ENCODE assay signal across 13 cellular contexts in genomic region chr13:51258612-51259358, GRCh38. TPM values are rescaled to one million over a fixed set of nuclear protein-coding genes. Genes with fewer than 3 reads are reported as not detected.
DNase-seq lines count a peak whose midpoint lies in the region; ATAC-seq and TF ChIP-seq lines count a peak whose summit lies in the region.
"Had no signal": no experiment of that assay in that cellular context is flagged by ENCODE, and none has a peak within 500 bp of the region (broad histone marks: within the 10 kb centered on the region; RNA-seq: fewer than 3 reads in every experiment).

No MANE protein-coding gene starts in this region.

- intact Hi-C loops in dorsolateral prefrontal cortex (cut with DNase I), result no loop called here
- intact Hi-C loops in activated CD4-positive, alpha-beta memory T cell treated with anti-CD3 and anti-CD28 coated beads for 36 hours (cut with micrococcal nuclease), result no loop called here

- H3K79me2 ChIP-seq in GM23338 (replicated peaks; ENCODE audit: insufficient read depth) (peaks cover 62% of the 10 kb centered on the region), osteoblast (ENCODE audit: insufficient read depth, low read length) (no peaks in the 10 kb centered on the region)

- H3K27ac Mint-ChIP-seq in GM23338, result no peak overlapping the region; the same call in none of the 2 replicates
- peak overlapping the region; percentile 16 for H3K27ac Mint-ChIP-seq in nephron progenitor cell
- no peak overlapping the region for H3K27ac Mint-ChIP-seq in activated CD4-positive, alpha-beta memory T cell treated with anti-CD3 and anti-CD28 coated beads for 36 hours

- CTCF ChIA-PET in activated CD4-positive, alpha-beta memory T cell treated with anti-CD3 and anti-CD28 coated beads for 36 hours (lab: Charles Lee), result interaction anchor here (1.0 kb wide), 1 partner anchor 27 kb away, joined by 4 read pairs; no protein-coding TSS in a partner anchor

- H3K27ac ChIP-seq in GM23338 (ENCODE audit: low read depth) (peak overlapping the region; percentile 68), dorsolateral prefrontal cortex (peak overlapping the region in 57 of 59 donors; percentile 2 to 100 (median 68)), osteoblast (ENCODE audit: low read depth, low read length) (no peak overlapping the region)
- H3K27ac ChIP-seq: pancreas, stomach, WERI-Rb-1 had no signal

- no peaks in the 10 kb centered on the region for H3K9me3 ChIP-seq in osteoblast (ENCODE audit: low read depth, low read length)
- H3K9me3 ChIP-seq: pancreas, stomach had no signal

- no peaks in the 10 kb centered on the region for H3K27me3 ChIP-seq in GM23338 (ENCODE audit: insufficient read depth)
- H3K27me3 ChIP-seq in dorsolateral prefrontal cortex, result no peaks in the 10 kb centered on the region
- peaks cover 9% of the 10 kb centered on the region for H3K27me3 ChIP-seq in osteoblast (ENCODE audit: insufficient read depth, low read length)
- H3K27me3 ChIP-seq: pancreas, stomach had no signal

- H3K9me3 Mint-ChIP-seq in GM23338 (no peaks in the 10 kb centered on the region), nephron progenitor cell (no peaks in the 10 kb centered on the region)
- H3K9me3 Mint-ChIP-seq in activated CD4-positive, alpha-beta memory T cell treated with anti-CD3 and anti-CD28 coated beads for 36 hours, result no peaks in the 10 kb centered on the region

- peaks cover 88% of the 10 kb centered on the region for H3K4me1 Mint-ChIP-seq in GM23338
- H3K4me1 Mint-ChIP-seq in nephron progenitor cell, result peaks cover 41% of the 10 kb centered on the region
- no peaks in the 10 kb centered on the region for H3K4me1 Mint-ChIP-seq in activated CD4-positive, alpha-beta memory T cell treated with anti-CD3 and anti-CD28 coated beads for 36 hours (ENCODE audit: low read depth)

- TF ChIP-seq CTCF in GM23338 (conservative IDR thresholded peaks at IDR 0.05; ENCODE audit: low read depth in 2 of 2), result no peak
- TF ChIP-seq CTCF in dorsolateral prefrontal cortex (IDR thresholded peaks at IDR 0.05 in 54 of 56, conservative IDR thresholded peaks at IDR 0.05 in 2 of 56; ENCODE audit: low read depth in 1 of 56, partially characterized antibody in 56 of 56), result peak in 1 of 56 donors; percentile 10
- TF ChIP-seq CTCF in nephron progenitor cell (IDR thresholded peaks at IDR 0.05), result no peak
- TF ChIP-seq CTCF in osteoblast (IDR thresholded peaks at IDR 0.05; ENCODE audit: extremely low read depth, low read depth, low read length), result no peak

- 0 out of 2 replicates have a peak, but pooled peaks cover 4% of the 10 kb centered on the region for H3F3A ChIP-seq in GM23338 (replicated peaks; ENCODE audit: low read depth)

- ATAC-seq in GM23338, result peak; percentile 25; the same call in 2 of the 3 replicates
- ATAC-seq: pancreas had no signal

- H4K20me1 ChIP-seq in GM23338 (replicated peaks; ENCODE audit: insufficient read depth) (peaks cover 51% of the 10 kb centered on the region), osteoblast (ENCODE audit: insufficient read depth, low read length) (no peaks in the 10 kb centered on the region)

- H3K27me3 Mint-ChIP-seq in GM23338 (ENCODE audit: insufficient read depth, low read depth, poor library complexity) (peaks cover 8% of the 10 kb centered on the region), nephron progenitor cell (ENCODE audit: low read depth, poor library complexity) (peaks cover 10% of the 10 kb centered on the region)
- no peaks in the 10 kb centered on the region for H3K27me3 Mint-ChIP-seq in activated CD4-positive, alpha-beta memory T cell treated with anti-CD3 and anti-CD28 coated beads for 36 hours

- POLR2A ChIA-PET in activated CD4-positive, alpha-beta memory T cell treated with anti-CD3 and anti-CD28 coated beads for 36 hours (lab: Charles Lee), result no interaction called here

- DNase-seq in GM23338 (ENCODE audit: low spot score) (no peak), NCI-H2107 treated with DMSO at 0.1 percent for 48 hours (lab: John Stamatoyannopoulos, UW; ENCODE audit: unreplicated experiment) (peak; percentile 46), dorsolateral prefrontal cortex (peak in 1 of 10 donors; percentile 56), nephron progenitor cell (peak; percentile 47), dermis blood vessel endothelial cell (no peak), middle frontal gyrus (ENCODE audit: extremely low spot score, low spot score) (no peak), osteoblast (ENCODE audit: insufficient read length, low spot score, missing footprints) (no peak)
- no peak for DNase-seq in activated CD4-positive, alpha-beta memory T cell treated with anti-CD3 and anti-CD28 coated beads for 36 hours
- DNase-seq: activated CD8-positive, alpha-beta memory T cell treated with anti-CD3 and anti-CD28 coated beads for 24 hours; NCI-H1417 treated with DMSO at 0.1 percent for 48 hours; pancreas; stomach; WERI-Rb-1 had no signal

- peaks cover 5% of the 10 kb centered on the region; the same call in 1 of the 2 replicates for H3K9me2 ChIP-seq in GM23338 (ENCODE audit: insufficient read depth)

- H3K36me3 Mint-ChIP-seq in GM23338 (ENCODE audit: low read depth) (peaks cover 80% of the 10 kb centered on the region), nephron progenitor cell (ENCODE audit: low read depth) (no peaks in the 10 kb centered on the region)
- H3K36me3 Mint-ChIP-seq in activated CD4-positive, alpha-beta memory T cell treated with anti-CD3 and anti-CD28 coated beads for 36 hours, result no peaks in the 10 kb centered on the region

- no peak overlapping the region for H3K4me3 Mint-ChIP-seq in GM23338
- H3K4me3 Mint-ChIP-seq in nephron progenitor cell, result no peak overlapping the region
- H3K4me3 Mint-ChIP-seq in activated CD4-positive, alpha-beta memory T cell treated with anti-CD3 and anti-CD28 coated beads for 36 hours, result no peak overlapping the region

- H2AFZ ChIP-seq in GM23338 (no peak overlapping the region), osteoblast (ENCODE audit: low read length) (no peak overlapping the region)

- H3K36me3 ChIP-seq in GM23338 (ENCODE audit: insufficient read depth) (peaks cover 33% of the 10 kb centered on the region), osteoblast (ENCODE audit: insufficient read depth, low read length) (no peaks in the 10 kb centered on the region)
- H3K36me3 ChIP-seq: pancreas had no signal

- H3K4me2 ChIP-seq in GM23338 (no peak overlapping the region), osteoblast (ENCODE audit: insufficient read depth, low read length) (no peak overlapping the region)

- H3K4me3 ChIP-seq in GM23338, result no peak overlapping the region
- H3K4me3 ChIP-seq in dorsolateral prefrontal cortex, result no peak overlapping the region
- H3K4me3 ChIP-seq in osteoblast (ENCODE audit: insufficient read depth, low read length), result no peak overlapping the region
- H3K4me3 ChIP-seq: pancreas, stomach had no signal

- H3K4me1 ChIP-seq in GM23338 (ENCODE audit: insufficient read depth), result peaks cover 47% of the 10 kb centered on the region
- no peaks in the 10 kb centered on the region for H3K4me1 ChIP-seq in osteoblast (ENCODE audit: insufficient read depth, low read length)

TF ChIP-seq in GM23338, 12 proteins besides CTCF, POLR2A, EP300 and RAD21 (continues in another document):
- no peak for TF ChIP-seq JUNB (IDR thresholded peaks at IDR 0.05; ENCODE audit: unreplicated experiment)
- TF ChIP-seq STAT1 (IDR thresholded peaks at IDR 0.05; ENCODE audit: unreplicated experiment), result no peak
- no peak for TF ChIP-seq REST (IDR thresholded peaks at IDR 0.05; ENCODE audit: unreplicated experiment)
- no peak for TF ChIP-seq EZH2 (IDR thresholded peaks at IDR 0.05; ENCODE audit: low read depth, unreplicated experiment)

RNA-seq across cellular contexts. Expression of gene FAM124A, which starts 36.6 kb away (rescaled TPM):
- 84.1 and 109 TPM in 2 replicates for total RNA-seq in GM23338 (2014; rRNA removed; shearing (Covaris generic))
- polyA plus RNA-seq in GM23338 (2016; fragmentation: Nextera tagmentation; extraction: Ambion mirVana), result 35.9 and 37.7 TPM in 2 replicates
- total RNA-seq in dorsolateral prefrontal cortex, result 100 to 1,000 TPM in 1 of 120 experiments, 10 to 100 TPM in 119; 15.1 to 107 (median 29.8) TPM
- 9.4 and 9.7 TPM in 2 replicates for total RNA-seq in dermis blood vessel endothelial cell
- total RNA-seq in osteoblast, result 1.1 and 1.2 TPM in 2 replicates
- under 1 TPM; 0.15 to 0.24 TPM for total RNA-seq in activated CD4-positive, alpha-beta memory T cell treated with anti-CD3 and anti-CD28 coated beads for 36 hours

Comparison
In these comparisons a context has a peak if more than half of its experiments do, and no peak if none do; other contexts are left out.
1. DNase-seq: peak in NCI-H2107 treated with DMSO at 0.1 percent for 48 hours (single experiment) and nephron progenitor cell (single experiment); none in GM23338 (single experiment), dermis blood vessel endothelial cell (single experiment), middle frontal gyrus (single experiment), osteoblast (single experiment) and activated CD4-positive, alpha-beta memory T cell treated with anti-CD3 and anti-CD28 coated beads for 36 hours (single experiment).